In genomic region chr14:33587761-33588160, GRCh38 we compare ENCODE assay signal across 32 cellular contexts.
"Had no signal": no experiment of that assay in that cellular context is flagged by ENCODE, and none has a peak within 500 bp of the region (broad histone marks: within the 10 kb centered on the region; RNA-seq: fewer than 3 reads in every experiment).

No MANE protein-coding gene starts in this region.

- H3K27me3 ChIP-seq: ascending aorta, cardiac muscle cell had no signal

- H3K4me1 ChIP-seq: ascending aorta had no signal

- DNase-seq: activated B cell treated with CpG ODN at 0.5 μM for 24 hours; activated CD4-positive, alpha-beta memory T cell treated with anti-CD3 and anti-CD28 coated beads for 36 hours; activated CD4-positive, alpha-beta T cell treated with anti-CD3 and anti-CD28 coated beads for 4 hours; activated CD4-positive, alpha-beta T cell treated with anti-CD3 and anti-CD28 coated beads, Interleukin-2, amount 10 ng/mL, durations not matched to agents 24 days and 14 days; activated CD4-positive, alpha-beta T cell treated with anti-CD3 and anti-CD28 coated beads, Interleukin-2, amount 50 U/mL, for 1 hour; activated CD4-positive, alpha-beta T cell treated with anti-CD3 and anti-CD28 coated beads, Interleukin-2, amount 50 U/mL, for 4 hours; activated CD4-positive, CD25-positive, alpha-beta regulatory T cell treated with anti-CD3 and anti-CD28 coated beads, Interleukin-2, amount 50 U/mL, for 72 hours; activated CD8-positive, alpha-beta memory T cell treated with anti-CD3 and anti-CD28 coated beads, Interleukin-2, amount 50 U/mL, for 4 hours; activated CD8-positive, alpha-beta T cell treated with anti-CD3 and anti-CD28 coated beads for 36 hours; activated effector memory CD4-positive, alpha-beta T cell treated with anti-CD3 and anti-CD28 coated beads, Interleukin-2, amount 50 U/mL, for 16 hours; activated gamma-delta T cell treated with Interleukin-2 at 50 U/mL for 16 hours; activated naive CD4-positive, alpha-beta T cell; activated naive CD4-positive, alpha-beta T cell treated with anti-CD3 and anti-CD28 coated beads for 36 hours; activated naive CD4-positive, alpha-beta T cell treated with anti-CD3 and anti-CD28 coated beads, Interleukin-2, amount 50 U/mL, for 16 hours; activated naive CD8-positive, alpha-beta T cell treated with anti-CD3 and anti-CD28 coated beads, Interleukin-2, amount 10 ng/mL, durations not matched to agents 7 days and 5 days; activated naive CD8-positive, alpha-beta T cell treated with anti-CD3 and anti-CD28 coated beads, Interleukin-2, amount 50 U/mL, for 24 hours; activated T-cell treated with anti-CD3 and anti-CD28 coated beads for 4 hours; activated T-cell treated with anti-CD3 and anti-CD28 coated beads, Interleukin-2, amount 50 U/mL, for 1 hour; activated T-cell treated with anti-CD3 and anti-CD28 coated beads, Interleukin-2, amount 50 U/mL, for 4 hours; activated T-cell treated with anti-CD3 and anti-CD28 coated beads, Interleukin-2, amount 50 U/mL, for 72 hours; amygdala; anterior cingulate cortex; caudate nucleus; cerebellar nuclear complex; T-helper 17 cell had no signal

- H3K9me3 Mint-ChIP-seq: activated B cell treated with CpG ODN at 0.5 μM for 24 hours; activated CD4-positive, alpha-beta memory T cell treated with anti-CD3 and anti-CD28 coated beads for 36 hours; activated CD4-positive, alpha-beta T cell treated with anti-CD3 and anti-CD28 coated beads, Interleukin-2, amount 10 ng/mL, durations not matched to agents 24 days and 14 days; activated CD8-positive, alpha-beta T cell treated with anti-CD3 and anti-CD28 coated beads for 36 hours; activated naive CD4-positive, alpha-beta T cell treated with anti-CD3 and anti-CD28 coated beads for 36 hours; activated naive CD8-positive, alpha-beta T cell treated with anti-CD3 and anti-CD28 coated beads, Interleukin-2, amount 10 ng/mL, durations not matched to agents 7 days and 5 days; activated naive CD8-positive, alpha-beta T cell treated with anti-CD3 and anti-CD28 coated beads, Interleukin-2, amount 50 U/mL, for 24 hours; activated T-cell treated with anti-CD3 and anti-CD28 coated beads, Interleukin-2, amount 50 U/mL, for 72 hours; activated T-helper 1 cell treated with anti-CD3 and anti-CD28 coated beads, Interleukin-12 subunit alpha, Interleukin-12 subunit beta, Interleukin-2, Interleukin-4 antibody, amounts not matched to agents 30 ng/mL and 10 ng/mL and 1 ng/mL, durations not matched to agents 14 hours and 24 hours and 36 hours; activated T-helper 17 cell treated with anti-CD3 and anti-CD28 coated beads, Interleukin-2, amount 50 U/mL, for 72 hours; brain had no signal

- H3K9me3 ChIP-seq: ascending aorta had no signal

- H3K27ac ChIP-seq: ascending aorta, cardiac muscle cell, VCaP had no signal

- H3K27ac Mint-ChIP-seq: activated B cell treated with CpG ODN at 0.5 μM for 24 hours; activated CD4-positive, alpha-beta memory T cell treated with anti-CD3 and anti-CD28 coated beads for 36 hours; activated CD4-positive, alpha-beta T cell treated with anti-CD3 and anti-CD28 coated beads, Interleukin-2, amount 10 ng/mL, durations not matched to agents 24 days and 14 days; activated CD8-positive, alpha-beta T cell treated with anti-CD3 and anti-CD28 coated beads for 36 hours; activated naive CD4-positive, alpha-beta T cell treated with anti-CD3 and anti-CD28 coated beads for 36 hours; activated naive CD8-positive, alpha-beta T cell; activated naive CD8-positive, alpha-beta T cell treated with anti-CD3 and anti-CD28 coated beads, Interleukin-2, amount 10 ng/mL, durations not matched to agents 7 days and 5 days; activated naive CD8-positive, alpha-beta T cell treated with anti-CD3 and anti-CD28 coated beads, Interleukin-2, amount 50 U/mL, for 24 hours; activated T-cell treated with anti-CD3 and anti-CD28 coated beads, Interleukin-2, amount 50 U/mL, for 72 hours; activated T-helper 1 cell treated with anti-CD3 and anti-CD28 coated beads, Interleukin-12 subunit alpha, Interleukin-12 subunit beta, Interleukin-2, Interleukin-4 antibody, amounts not matched to agents 30 ng/mL and 10 ng/mL and 1 ng/mL, durations not matched to agents 14 hours and 24 hours and 36 hours; activated T-helper 17 cell treated with anti-CD3 and anti-CD28 coated beads, Interleukin-2, amount 50 U/mL, for 72 hours; brain; T-helper 17 cell had no signal

- ATAC-seq: activated CD8-positive, alpha-beta T cell treated with anti-CD3 and anti-CD28 coated beads for 36 hours; activated naive CD8-positive, alpha-beta T cell treated with anti-CD3 and anti-CD28 coated beads, Interleukin-2, amount 50 U/mL, for 24 hours; activated T-cell treated with anti-CD3 and anti-CD28 coated beads, Interleukin-2, amount 50 U/mL, for 4 hours; activated T-cell treated with anti-CD3 and anti-CD28 coated beads, Interleukin-2, amount 50 U/mL, for 72 hours; activated T-helper 17 cell treated with anti-CD3 and anti-CD28 coated beads, Interleukin-2, amount 50 U/mL, for 72 hours; T-helper 17 cell had no signal

- H3K4me3 ChIP-seq: ascending aorta, cardiac muscle cell had no signal

- H3K36me3 Mint-ChIP-seq: activated CD4-positive, alpha-beta memory T cell treated with anti-CD3 and anti-CD28 coated beads for 36 hours; activated naive CD8-positive, alpha-beta T cell; activated naive CD8-positive, alpha-beta T cell treated with anti-CD3 and anti-CD28 coated beads, Interleukin-2, amount 10 ng/mL, durations not matched to agents 7 days and 5 days had no signal

- H3K36me3 ChIP-seq: ascending aorta, cardiac muscle cell had no signal
